In the genomic region with DNA sequence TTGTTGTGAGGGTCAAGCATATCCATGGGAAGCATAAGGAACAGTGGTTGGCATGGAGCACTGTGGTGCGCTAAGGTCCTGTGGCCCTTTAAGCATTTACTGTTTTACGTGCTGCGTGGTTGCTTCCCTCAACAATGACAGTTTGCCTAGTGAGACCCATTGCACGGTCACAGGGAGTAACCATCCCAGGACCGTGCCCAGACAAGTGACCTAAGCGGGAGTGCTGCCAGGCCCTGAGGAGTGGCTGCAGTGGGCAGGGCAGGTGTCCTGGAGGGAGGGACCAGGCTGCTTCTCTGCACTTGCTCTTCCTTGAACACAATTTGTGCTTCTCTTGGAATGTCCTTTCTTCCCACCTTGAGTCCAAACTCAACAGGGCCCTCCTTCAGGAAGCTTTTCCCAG, we compare ENCODE assay signal across 18 cellular contexts.
DNase-seq lines count a peak whose midpoint lies in the region; ATAC-seq and TF ChIP-seq lines count a peak whose summit lies in the region.
"Had no signal": no experiment of that assay in that cellular context is flagged by ENCODE, and none has a peak within 500 bp of the region (broad histone marks: within the 10 kb centered on the region; RNA-seq: fewer than 3 reads in every experiment).

No MANE protein-coding gene starts in this region.

- no peaks in the 10 kb centered on the region for H3K9me3 ChIP-seq in thoracic aorta
- H3K9me3 ChIP-seq: neutrophil had no signal

- H3K4me1 ChIP-seq in thoracic aorta (ENCODE audit: control insufficient read depth in 1 of 2, low read depth in 2 of 2): peaks cover 39 to 63% of the 10 kb centered on the region in 2 donors

- POLR2A ChIA-PET in T-cell (lab: Charles Lee): interaction anchor here in 1 of 2 donors (0.5 kb wide), 1 partner anchor 41 kb away, joined by 5 read pairs; no protein-coding TSS in a partner anchor

- DNase-seq in T-cell: no peak
- no peak for DNase-seq in endothelial cell (ENCODE audit: low spot score)
- DNase-seq in mucosa of gallbladder (ENCODE audit: low spot score): peak; percentile 66
- DNase-seq in thoracic aorta (ENCODE audit: low spot score): no peak
- no peak for DNase-seq in NCI-H510A treated with DMSO at 0.1 percent for 48 hours (lab: John Stamatoyannopoulos, UW)
- DNase-seq: GM23248, NCI-H1048, NCI-H526 treated with DMSO at 0.1 percent for 48 hours, substantia nigra, T-helper 9 cell had no signal

- ATAC-seq in T-cell (replicated peaks in 1 of 4) (no peak), thoracic aorta (ENCODE audit: insufficient number of reproducible peaks, low FRiP score, low read depth) (no peak), HG03108 (IDR thresholded peaks at IDR 0.05; ENCODE audit: unreplicated experiment) (no peak), HG03095 (IDR thresholded peaks at IDR 0.05; ENCODE audit: unreplicated experiment) (no peak), GM19035 (IDR thresholded peaks at IDR 0.05; ENCODE audit: unreplicated experiment) (no peak)
- ATAC-seq: activated CD4-positive, CD25-positive, alpha-beta regulatory T cell treated with anti-CD3 and anti-CD28 coated beads, Interleukin-2, amount 50 U/mL, for 24 hours; activated T-helper 17 cell treated with anti-CD3 and anti-CD28 coated beads, Interleukin-2, amount 50 U/mL, for 72 hours; sciatic nerve had no signal

- H3K4me1 Mint-ChIP-seq in T-cell (peaks cover 45 to 60% (median 50%) of the 10 kb centered on the region in 3 donors), endothelial cell (ENCODE audit: unreplicated experiment) (peaks cover 66% of the 10 kb centered on the region)

- peaks cover 17% of the 10 kb centered on the region for H3K36me3 ChIP-seq in thoracic aorta
- H3K36me3 ChIP-seq: neutrophil had no signal

- H3K27me3 Mint-ChIP-seq in T-cell (no peaks in the 10 kb centered on the region), endothelial cell (ENCODE audit: unreplicated experiment) (peaks cover 46% of the 10 kb centered on the region)
- H3K27me3 Mint-ChIP-seq: activated T-helper 17 cell treated with anti-CD3 and anti-CD28 coated beads, Interleukin-2, amount 50 U/mL, for 72 hours had no signal

- no peak for TF ChIP-seq CTCF in endothelial cell (IDR thresholded peaks at IDR 0.05; ENCODE audit: unreplicated experiment)
- no peak for TF ChIP-seq CTCF in thoracic aorta (IDR thresholded peaks at IDR 0.05)

- no peak overlapping the region for H3K4me3 ChIP-seq in thoracic aorta
- H3K4me3 ChIP-seq: GM23248 had no signal

- H3K27ac ChIP-seq in thoracic aorta: peak overlapping the region; percentile 90 to 93
- H3K27ac ChIP-seq: GM23248, HL-60, neutrophil had no signal

- no peaks in the 10 kb centered on the region for H3K27me3 ChIP-seq in thoracic aorta (replicated peaks; ENCODE audit: insufficient read depth)
- H3K27me3 ChIP-seq: neutrophil had no signal

- peaks cover 48% of the 10 kb centered on the region for H3K36me3 Mint-ChIP-seq in T-cell
- H3K36me3 Mint-ChIP-seq in endothelial cell (ENCODE audit: low read depth, unreplicated experiment): peaks cover 77% of the 10 kb centered on the region

- CTCF ChIA-PET in T-cell (lab: Charles Lee): no interaction called here

- H3K27ac Mint-ChIP-seq in T-cell (peak overlapping the region; percentile 15 to 92), endothelial cell (ENCODE audit: unreplicated experiment) (peak overlapping the region; percentile 72)
- H3K27ac Mint-ChIP-seq: activated T-helper 17 cell treated with anti-CD3 and anti-CD28 coated beads, Interleukin-2, amount 50 U/mL, for 72 hours had no signal

- H3K4me3 Mint-ChIP-seq in T-cell (peak overlapping the region in 1 of 3 donors; percentile 15), endothelial cell (ENCODE audit: unreplicated experiment) (peak overlapping the region; percentile 80)
- H3K4me3 Mint-ChIP-seq: activated T-helper 17 cell treated with anti-CD3 and anti-CD28 coated beads, Interleukin-2, amount 50 U/mL, for 72 hours had no signal

- no peaks in the 10 kb centered on the region for H3K9me3 Mint-ChIP-seq in T-cell
- no peaks in the 10 kb centered on the region for H3K9me3 Mint-ChIP-seq in endothelial cell (ENCODE audit: unreplicated experiment)
- H3K9me3 Mint-ChIP-seq: activated T-helper 17 cell treated with anti-CD3 and anti-CD28 coated beads, Interleukin-2, amount 50 U/mL, for 72 hours had no signal
